ENCODE assay signal across 13 cellular contexts in genomic region chr16:30342751-30343490, GRCh38. TPM values are rescaled to one million over a fixed set of nuclear protein-coding genes. Genes with fewer than 3 reads are reported as not detected.
"Had no signal": no experiment of that assay in that cellular context is flagged by ENCODE, and none has a peak within 500 bp of the region (broad histone marks: within the 10 kb centered on the region; RNA-seq: fewer than 3 reads in every experiment).

No MANE protein-coding gene starts in this region.

- H3K27ac ChIP-seq: thyroid gland had no signal

- H3K4me3 ChIP-seq: mucosa of descending colon, thyroid gland had no signal

- H3K9me3 Mint-ChIP-seq: activated T-cell treated with anti-CD3 and anti-CD28 coated beads, Interleukin-2, amount 50 U/mL, for 24 hours; naive thymus-derived CD4-positive, alpha-beta T cell; stimulated activated memory B cell treated with anti-CD40 and anti-IgM and Interleukin-4, amounts not matched to agents 10 μg/mL and 1 μg/mL and 100 μg/mL, for 72 hours; T-cell had no signal

- H3K36me3 Mint-ChIP-seq: activated naive CD8-positive, alpha-beta T cell; naive thymus-derived CD4-positive, alpha-beta T cell; stimulated activated memory B cell treated with anti-CD40 and anti-IgM and Interleukin-4, amounts not matched to agents 10 μg/mL and 1 μg/mL and 100 μg/mL, for 72 hours; T-cell had no signal

- DNase-seq: activated CD4-positive, alpha-beta T cell treated with anti-CD3 and anti-CD28 coated beads, Interleukin-2, amount 50 U/mL, for 4 hours; activated CD4-positive, CD25-positive, alpha-beta regulatory T cell treated with anti-CD3 and anti-CD28 coated beads, Interleukin-2, amount 50 U/mL, for 72 hours; activated gamma-delta T cell; activated T-cell treated with anti-CD3 and anti-CD28 coated beads, Interleukin-2, amount 50 U/mL, for 24 hours; amniotic stem cell; mucosa of descending colon; naive thymus-derived CD4-positive, alpha-beta T cell; retina; T-cell; T1000; thyroid gland had no signal

- H3K27me3 ChIP-seq: thyroid gland had no signal

- H3K27me3 Mint-ChIP-seq: activated naive CD8-positive, alpha-beta T cell; activated T-cell treated with anti-CD3 and anti-CD28 coated beads, Interleukin-2, amount 50 U/mL, for 24 hours; naive thymus-derived CD4-positive, alpha-beta T cell; stimulated activated memory B cell treated with anti-CD40 and anti-IgM and Interleukin-4, amounts not matched to agents 10 μg/mL and 1 μg/mL and 100 μg/mL, for 72 hours; T-cell had no signal

- H3K4me1 ChIP-seq: thyroid gland had no signal

- H3K4me3 Mint-ChIP-seq: activated naive CD8-positive, alpha-beta T cell; activated T-cell treated with anti-CD3 and anti-CD28 coated beads, Interleukin-2, amount 50 U/mL, for 24 hours; naive thymus-derived CD4-positive, alpha-beta T cell; stimulated activated memory B cell treated with anti-CD40 and anti-IgM and Interleukin-4, amounts not matched to agents 10 μg/mL and 1 μg/mL and 100 μg/mL, for 72 hours; T-cell had no signal

- H3K9me3 ChIP-seq: mucosa of descending colon, thyroid gland had no signal

- H3K36me3 ChIP-seq: thyroid gland had no signal

- H3K27ac Mint-ChIP-seq: activated naive CD8-positive, alpha-beta T cell; activated T-cell treated with anti-CD3 and anti-CD28 coated beads, Interleukin-2, amount 50 U/mL, for 24 hours; naive thymus-derived CD4-positive, alpha-beta T cell; stimulated activated memory B cell treated with anti-CD40 and anti-IgM and Interleukin-4, amounts not matched to agents 10 μg/mL and 1 μg/mL and 100 μg/mL, for 72 hours; T-cell had no signal

RNA-seq across cellular contexts. Expression of gene MYL11, which starts 31.7 kb away (rescaled TPM):
- total RNA-seq: thyroid gland had no signal
- polyA plus RNA-seq: naive thymus-derived CD4-positive, alpha-beta T cell had no signal
